In the genomic region with DNA sequence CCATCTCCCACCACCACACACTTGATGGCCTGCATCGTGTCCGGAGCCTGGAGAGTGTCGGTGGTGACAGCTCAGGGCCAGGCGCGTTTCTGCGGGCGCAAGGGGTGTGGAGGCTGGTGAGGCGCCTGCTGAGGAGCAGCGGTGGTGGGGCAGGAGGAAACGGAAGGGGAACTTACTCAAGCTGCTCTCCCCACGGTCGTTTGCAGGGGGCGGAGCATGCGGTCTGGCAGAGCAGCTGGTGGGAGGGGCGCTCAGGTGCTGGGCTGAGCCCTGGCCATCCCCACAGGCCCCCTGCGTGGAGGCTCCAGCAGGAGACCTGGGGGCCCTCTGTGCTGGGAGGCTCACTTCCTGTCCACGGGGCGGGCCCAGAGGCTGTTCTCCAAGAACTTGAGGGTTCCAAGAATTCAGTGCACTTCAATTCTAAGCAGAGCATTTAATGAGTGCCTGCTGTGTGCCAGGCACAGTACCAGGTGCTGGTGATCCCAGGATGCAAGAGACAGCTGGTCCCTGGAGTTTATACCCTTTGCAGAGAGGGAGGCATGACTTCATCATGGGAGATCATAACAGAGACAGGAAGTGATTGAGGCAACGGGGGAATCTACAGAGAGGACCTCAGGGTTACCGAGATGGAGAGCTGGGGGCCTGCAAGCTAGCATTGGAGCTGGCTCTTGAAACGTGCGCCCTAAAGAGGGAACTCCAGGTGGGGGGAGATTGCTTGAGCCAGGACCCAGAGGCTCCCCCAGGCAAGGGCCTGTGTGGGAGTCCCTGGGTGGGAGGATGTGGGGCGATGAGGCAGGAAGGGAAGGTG, we compare ENCODE assay signal across 7 cellular contexts. TPM values are rescaled to one million over a fixed set of nuclear protein-coding genes. Genes with fewer than 3 reads are reported as not detected.
DNase-seq lines count a peak whose midpoint lies in the region; ATAC-seq, FAIRE-seq and TF ChIP-seq lines count a peak whose summit lies in the region.

TSS of gene RAC2 (minus strand) at position 156 of the 808 bp plus-strand sequence. CDS start at position 35, 121 bp downstream.

- no peaks in the 10 kb centered on the region for H3K36me3 ChIP-seq in SK-N-SH (replicated peaks in 1 of 2; ENCODE audit: control insufficient read depth in 1 of 2, insufficient read depth in 2 of 2, low read length in 1 of 2)
- H3K36me3 ChIP-seq in heart right ventricle: peaks cover 0 to 21% (median 0%) of the 10 kb centered on the region in 9 donors
- no peaks in the 10 kb centered on the region for H3K36me3 ChIP-seq in small intestine (ENCODE audit: control insufficient read depth in 2 of 2, insufficient read depth in 2 of 2, low read length in 2 of 2)

- H3K9ac ChIP-seq in SK-N-SH: no peak within 1 kb of the TSS; the same call in 1 of the 2 replicates

- no peak for FAIRE-seq in small intestine (lab: Jason Lieb, UNC)

- H3F3A ChIP-seq in SK-N-SH (replicated peaks; ENCODE audit: insufficient read depth): peaks cover 4% of the 10 kb centered on the region

- H3K27ac ChIP-seq in SK-N-SH (ENCODE audit: low read depth in 2 of 2, low read length in 1 of 2): no peak within 1 kb of the TSS
- H3K27ac ChIP-seq in heart right ventricle: peak within 1 kb of the TSS in 4 of 10 donors; percentile 28 to 90 (median 59)
- peak within 1 kb of the TSS; percentile 59 to 73 for H3K27ac ChIP-seq in small intestine (ENCODE audit: low read depth in 1 of 2, low read length in 1 of 2)

- no peaks in the 10 kb centered on the region for H3K27me3 ChIP-seq in SK-N-SH (ENCODE audit: insufficient read depth)
- peaks cover 13 to 65% (median 58%) of the 10 kb centered on the region in 7 donors for H3K27me3 ChIP-seq in heart right ventricle
- H3K27me3 ChIP-seq in small intestine (ENCODE audit: control insufficient read depth in 2 of 2, insufficient read depth in 2 of 2, low read length in 2 of 2): no peaks in the 10 kb centered on the region

- ATAC-seq in GM18868 (IDR thresholded peaks at IDR 0.05; ENCODE audit: unreplicated experiment) (peak; percentile 54), HG03064 (IDR thresholded peaks at IDR 0.05; ENCODE audit: low read depth, unreplicated experiment) (peak; percentile 38), heart right ventricle (peak; percentile 47 to 76 (median 73))

- H3K4me3 ChIP-seq in SK-N-SH (ENCODE audit: low read depth in 2 of 2, low read length in 1 of 2) (peak within 1 kb of the TSS in 1 of 2 experiments; percentile 38; a peak in 2 of 4 replicates), heart right ventricle (peak within 1 kb of the TSS in 8 of 10 donors; percentile 3 to 71 (median 37)), small intestine (ENCODE audit: low read depth in 1 of 2, low read length in 2 of 2) (peak within 1 kb of the TSS; percentile 55 to 60)

- POLR2A ChIA-PET in SK-N-SH (lab: Yijun Ruan, JAX): interaction anchor here (0.5 to 1.4 kb wide), 2 partner anchors 15 to 225 kb away, joined by 3 read pairs; partner anchors contain the start of genes MPST and TST

- 71% methylated on average over 19 of the region's 23 CpGs for WGBS in SK-N-SH (ENCODE audit: low lambda C conversion rate)
- WGBS in heart right ventricle, 2 donors: 12 to 14% methylated on average over 22 to 23 of the region's 23 CpGs
- WGBS in small intestine, 3 donors: 8 to 10% (median 9%) methylated on average over 23 of the region's 23 CpGs

- H2AFZ ChIP-seq in SK-N-SH (ENCODE audit: low read depth): no peak within 1 kb of the TSS

- intact Hi-C loops in heart right ventricle (cut with DNase I): no loop called here

- no peak for TF ChIP-seq CTCF in SK-N-SH (IDR thresholded peaks at IDR 0.05)
- no peak for TF ChIP-seq CTCF in heart right ventricle (IDR thresholded peaks at IDR 0.05)

- no peak for TF ChIP-seq EP300 in SK-N-SH (IDR thresholded peaks at IDR 0.05; ENCODE audit: borderline replicate concordance in 1 of 2, low read depth in 1 of 2, low read length in 1 of 2)

- no peaks in the 10 kb centered on the region for H3K9me2 ChIP-seq in SK-N-SH

- CTCF ChIA-PET in SK-N-SH (lab: Yijun Ruan, JAX): interaction anchor here (1.1 to 14.4 kb wide), 4 partner anchors 8 to 214 kb away, joined by 3 to 124 read pairs (median 12); no protein-coding TSS in a partner anchor

- peaks cover 7 to 11% of the 10 kb centered on the region in 2 experiments; a peak in 3 of 4 replicates for H3K4me1 ChIP-seq in SK-N-SH (ENCODE audit: control insufficient read depth in 1 of 2, insufficient read depth in 2 of 2, low read depth in 1 of 2, low read length in 1 of 2)
- H3K4me1 ChIP-seq in heart right ventricle: peaks cover 0 to 62% (median 0%) of the 10 kb centered on the region in 9 donors
- H3K4me1 ChIP-seq in small intestine (ENCODE audit: control insufficient read depth in 2 of 2, insufficient read depth in 1 of 2, low read depth in 1 of 2, low read length in 1 of 2): peaks cover 0 to 4% of the 10 kb centered on the region in 2 donors

- TF ChIP-seq RAD21 in SK-N-SH (IDR thresholded peaks at IDR 0.05; ENCODE audit: low read length): no peak

- DNase-seq in SK-N-SH (peak; percentile 57), activated gamma-delta T cell treated with Interleukin-2 at 50 U/mL for 16 hours (peak; percentile 90), heart right ventricle (peak; percentile 42 to 71), small intestine (peak; percentile 70), NCI-H187 treated with DMSO at 0.1 percent for 48 hours (lab: John Stamatoyannopoulos, UW) (no peak)

- H4K20me1 ChIP-seq in SK-N-SH (ENCODE audit: insufficient read depth): no peaks in the 10 kb centered on the region

- no peaks in the 10 kb centered on the region for H3K9me3 ChIP-seq in SK-N-SH
- no peaks in the 10 kb centered on the region for H3K9me3 ChIP-seq in heart right ventricle
- H3K9me3 ChIP-seq in small intestine (ENCODE audit: control insufficient read depth, low read depth): no peaks in the 10 kb centered on the region

- H3K79me2 ChIP-seq in SK-N-SH (ENCODE audit: insufficient read depth): no peaks in the 10 kb centered on the region

- H3K4me2 ChIP-seq in SK-N-SH: peak within 1 kb of the TSS; percentile 50

TF ChIP-seq in SK-N-SH, 30 proteins besides CTCF, POLR2A, EP300 and RAD21:
- TF ChIP-seq NRF1 (IDR thresholded peaks at IDR 0.05; ENCODE audit: low read depth, low read length): no peak
- TF ChIP-seq TCF12 (IDR thresholded peaks at IDR 0.05): no peak
- TF ChIP-seq MXI1 (IDR thresholded peaks at IDR 0.05; ENCODE audit: low read depth, low read length): no peak

RNA-seq across cellular contexts. Expression of gene RAC2, which starts in this region (rescaled TPM):
- polyA plus RNA-seq in SK-N-SH (2012; rRNA removed) (22.6 and 29.9 TPM in 2 replicates), heart right ventricle (1 to 10 TPM; 1.4 to 5.0 TPM), small intestine (10 to 100 TPM; 12.1 to 41.1 (median 29.3) TPM)
- polyA plus RNA-seq in SK-N-SH (2012; cell fraction: cytosol; rRNA removed): 14.6 and 19.9 TPM in 2 replicates
- 20.3 and 21.2 TPM in 2 replicates for polyA plus RNA-seq in SK-N-SH (2012; cell fraction: nucleus; rRNA removed)
- 10 to 100 TPM in 1 of 10 donors, 1 to 10 TPM in 9; 1.1 to 37.1 (median 3.5) TPM for total RNA-seq in heart right ventricle

Comparison
In these comparisons a context has a peak if more than half of its experiments do, and no peak if none do; other contexts are left out.
1. H3K27ac ChIP-seq: peak in small intestine (2 of 2); none in SK-N-SH (0 of 2).
2. Peak in every context shown above with its lines, with median percentiles within 50 percentile points of each other: ATAC-seq.